ENCODE assay signal across 1 cellular context in the genomic region with DNA sequence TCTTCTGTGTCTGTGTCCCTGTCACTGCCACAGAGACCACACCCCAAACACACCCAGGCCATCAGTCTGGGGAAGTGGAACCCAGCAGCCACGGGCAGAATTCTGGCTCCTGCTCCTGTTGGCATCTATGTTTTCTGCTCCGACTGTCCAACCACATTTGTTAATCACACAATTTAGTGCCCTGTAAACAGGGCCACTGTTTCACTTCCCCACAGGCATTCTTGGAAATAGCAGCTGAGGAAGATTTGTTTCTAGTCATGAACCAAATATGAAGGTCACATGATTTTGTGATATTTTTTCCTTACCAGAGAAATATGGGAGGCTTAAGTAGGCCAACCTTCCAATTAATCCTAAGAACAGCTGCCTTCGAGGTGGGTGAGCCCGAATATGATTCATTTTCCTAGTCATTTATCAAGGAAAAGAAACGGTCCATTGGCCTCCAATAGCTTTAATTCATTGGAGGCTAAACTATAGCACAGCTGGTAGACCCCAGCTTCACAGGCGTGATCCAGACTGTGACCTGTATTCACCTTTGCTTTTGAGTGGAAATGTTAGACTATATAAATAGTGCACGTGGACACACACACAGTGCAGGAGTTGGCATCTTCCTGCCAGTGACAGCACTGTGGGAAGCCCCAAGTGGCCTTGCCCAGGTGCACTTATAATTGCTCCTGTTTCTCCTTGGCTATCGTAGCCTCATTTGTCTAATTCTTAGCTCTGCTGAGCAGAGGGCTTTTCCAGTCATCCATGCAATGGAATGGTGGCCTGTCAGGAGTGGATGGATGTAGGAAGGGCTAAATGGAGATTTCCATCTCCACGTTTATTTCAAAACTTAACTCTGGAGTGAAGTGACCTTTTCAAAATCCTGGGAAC.
TF ChIP-seq lines count a peak whose summit lies in the region.

No MANE protein-coding gene starts in this region.

TF ChIP-seq in GM12878, 131 proteins besides CTCF, POLR2A, EP300 and RAD21 (continued from another document):
- TF ChIP-seq, protein P1, sequence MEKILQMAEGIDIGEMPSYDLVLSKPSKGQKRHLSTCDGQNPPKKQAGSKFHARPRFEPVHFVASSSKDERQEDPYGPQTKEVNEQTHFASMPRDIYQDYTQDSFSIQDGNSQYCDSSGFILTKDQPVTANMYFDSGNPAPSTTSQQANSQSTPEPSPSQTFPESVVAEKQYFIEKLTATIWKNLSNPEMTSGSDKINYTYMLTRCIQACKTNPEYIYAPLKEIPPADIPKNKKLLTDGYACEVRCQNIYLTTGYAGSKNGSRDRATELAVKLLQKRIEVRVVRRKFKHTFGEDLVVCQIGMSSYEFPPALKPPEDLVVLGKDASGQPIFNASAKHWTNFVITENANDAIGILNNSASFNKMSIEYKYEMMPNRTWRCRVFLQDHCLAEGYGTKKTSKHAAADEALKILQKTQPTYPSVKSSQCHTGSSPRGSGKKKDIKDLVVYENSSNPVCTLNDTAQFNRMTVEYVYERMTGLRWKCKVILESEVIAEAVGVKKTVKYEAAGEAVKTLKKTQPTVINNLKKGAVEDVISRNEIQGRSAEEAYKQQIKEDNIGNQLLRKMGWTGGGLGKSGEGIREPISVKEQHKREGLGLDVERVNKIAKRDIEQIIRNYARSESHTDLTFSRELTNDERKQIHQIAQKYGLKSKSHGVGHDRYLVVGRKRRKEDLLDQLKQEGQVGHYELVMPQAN (conservative IDR thresholded peaks at IDR 0.05): no peak
- TF ChIP-seq NR2F1 (conservative IDR thresholded peaks at IDR 0.05): no peak
